Comparison of ENCODE assay signal across 23 cellular contexts in the genomic region with DNA sequence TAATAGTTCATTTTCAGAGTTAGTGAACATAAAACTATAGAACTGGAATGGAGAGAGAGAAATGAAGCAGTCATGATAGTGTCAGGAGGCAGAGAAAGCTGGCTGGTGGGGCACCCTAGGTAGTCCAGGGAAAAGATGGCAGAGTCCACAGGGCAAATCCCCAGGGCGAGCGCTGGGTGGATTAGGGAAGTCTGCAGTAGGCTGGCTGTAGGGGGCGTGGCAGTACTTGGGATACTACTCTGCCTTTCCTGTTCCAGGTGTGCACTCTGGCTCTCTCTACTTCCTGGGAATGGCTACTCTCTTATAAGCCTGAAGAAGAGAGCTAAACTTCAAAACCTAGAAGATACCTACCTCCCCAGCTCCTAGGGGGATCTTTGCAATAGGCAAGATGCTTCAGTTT.
DNase-seq lines count a peak whose midpoint lies in the region; ATAC-seq lines count a peak whose summit lies in the region.
"Had no signal": no experiment of that assay in that cellular context is flagged by ENCODE, and none has a peak within 500 bp of the region (broad histone marks: within the 10 kb centered on the region; RNA-seq: fewer than 3 reads in every experiment).

No MANE protein-coding gene starts in this region.

- peak; percentile 32 for DNase-seq in NCI-H82 (lab: John Stamatoyannopoulos, UW)
- no peak for DNase-seq in NCI-H82 treated with DMSO at 0.1 percent for 48 hours (lab: John Stamatoyannopoulos, UW; ENCODE audit: unreplicated experiment)
- peak; percentile 23 for DNase-seq in NCI-H748 treated with DMSO at 0.1 percent for 48 hours (lab: John Stamatoyannopoulos, UW)
- DNase-seq in iPS DF 19.7 (ENCODE audit: low read depth, low spot score): peak; percentile 40
- no peak for DNase-seq in T1000 (lab: John Stamatoyannopoulos, UW)
- DNase-seq: activated CD4-positive, alpha-beta T cell treated with anti-CD3 and anti-CD28 coated beads, Interleukin-2, amount 50 U/mL, for 1 hour; activated CD8-positive, alpha-beta memory T cell treated with anti-CD3 and anti-CD28 coated beads, Interleukin-2, amount 10 ng/mL, durations not matched to agents 7 days and 5 days; activated naive CD4-positive, alpha-beta T cell treated with anti-CD3 and anti-CD28 coated beads, Interleukin-2, amount 50 U/mL, for 16 hours; amygdala; Calu3; MG63; naive B cell; NCI-H146; NCI-H2171; NCI-H510A treated with DMSO at 0.1 percent for 48 hours; occipital lobe; stimulated activated CD4-positive, alpha-beta T cell treated with anti-CD3 and anti-CD28 coated beads, Interleukin-1b, Interleukin-23, amount 100 ng/mL, for 48 hours had no signal

- ATAC-seq in GM18511 (IDR thresholded peaks at IDR 0.05; ENCODE audit: unreplicated experiment): no peak
- no peak for ATAC-seq in GM21825 (IDR thresholded peaks at IDR 0.05; ENCODE audit: unreplicated experiment)
- no peak for ATAC-seq in GM19467 (IDR thresholded peaks at IDR 0.05; ENCODE audit: unreplicated experiment)
- ATAC-seq: A549; activated CD8-positive, alpha-beta memory T cell treated with anti-CD3 and anti-CD28 coated beads, Interleukin-2, amount 10 ng/mL, durations not matched to agents 7 days and 5 days; K562; left lobe of liver had no signal

Comparison
In these comparisons a context has a peak if more than half of its experiments do, and no peak if none do; other contexts are left out.
1. DNase-seq: peak in NCI-H82 (single experiment), NCI-H748 treated with DMSO at 0.1 percent for 48 hours (single experiment) and iPS DF 19.7 (single experiment); none in NCI-H82 treated with DMSO at 0.1 percent for 48 hours (single experiment) and T1000 (single experiment).